14 cellular contexts compared by ENCODE assay signal in genomic region chrX:262391-262909, GRCh38. TPM values are rescaled to one million over a fixed set of nuclear protein-coding genes. Genes with fewer than 3 reads are reported as not detected.
DNase-seq lines count a peak whose midpoint lies in the region; ATAC-seq, FAIRE-seq and TF ChIP-seq lines count a peak whose summit lies in the region.
"Had no signal": no experiment of that assay in that cellular context is flagged by ENCODE, and none has a peak within 500 bp of the region (broad histone marks: within the 10 kb centered on the region; RNA-seq: fewer than 3 reads in every experiment).

No MANE protein-coding gene starts in this region.

- no peak overlapping the region for H3K4me3 ChIP-seq in neuronal stem cell (ENCODE audit: low read length in 2 of 2)

- H2BK12ac ChIP-seq in neuronal stem cell (ENCODE audit: low read length): no peak overlapping the region

- WGBS in neuronal stem cell (ENCODE audit: extremely low coverage in 2 of 2, insufficient read length in 2 of 2, insufficient replicate concordance in 1 of 2), 2 donors: no CpG with 5 or more reads among the region's 13 CpGs

- peak overlapping the region; percentile 39 for H2BK5ac ChIP-seq in neuronal stem cell (ENCODE audit: low read length)

- no peak overlapping the region for H2AK5ac ChIP-seq in neuronal stem cell (ENCODE audit: low read depth, low read length)

- peaks cover 0 to 5% of the 10 kb centered on the region in 2 donors for H3K4me1 ChIP-seq in neuronal stem cell (ENCODE audit: control insufficient read depth in 2 of 2, insufficient read depth in 1 of 2, low read depth in 1 of 2, low read length in 2 of 2)
- H3K4me1 ChIP-seq: parathyroid adenoma had no signal

- H3K79me1 ChIP-seq in neuronal stem cell (ENCODE audit: low read depth, low read length): no peaks in the 10 kb centered on the region

- H3K9me3 ChIP-seq in neuronal stem cell (replicated peaks in 1 of 2; ENCODE audit: control insufficient read depth in 2 of 2, insufficient read depth in 1 of 2, low read depth in 1 of 2, low read length in 2 of 2): peaks cover 0 to 2% of the 10 kb centered on the region in 2 donors

- no peaks in the 10 kb centered on the region for H3K27me3 Mint-ChIP-seq in activated naive CD8-positive, alpha-beta T cell treated with anti-CD3 and anti-CD28 coated beads, Interleukin-2, amount 50 U/mL, for 24 hours

- no peaks in the 10 kb centered on the region for H3K27me3 ChIP-seq in neuronal stem cell (ENCODE audit: control insufficient read depth in 3 of 3, insufficient read depth in 3 of 3, low read depth in 1 of 3, low read length in 3 of 3)

- H2BK15ac ChIP-seq in neuronal stem cell (ENCODE audit: low read length): no peak overlapping the region

- H3K4me2 ChIP-seq in neuronal stem cell (ENCODE audit: insufficient read depth, low read length, poor library complexity, severe bottlenecking): no peak overlapping the region

- H3K9me3 Mint-ChIP-seq in activated naive CD8-positive, alpha-beta T cell treated with anti-CD3 and anti-CD28 coated beads, Interleukin-2, amount 50 U/mL, for 24 hours: no peaks in the 10 kb centered on the region

- no peak overlapping the region for H3K14ac ChIP-seq in neuronal stem cell (ENCODE audit: low read length)

- H2BK120ac ChIP-seq in neuronal stem cell (ENCODE audit: low read depth, low read length): no peak overlapping the region

- no peak overlapping the region for H3K9ac ChIP-seq in neuronal stem cell (ENCODE audit: low read depth, low read length, poor library complexity)
- H3K9ac ChIP-seq: parathyroid adenoma had no signal

- H3K27ac ChIP-seq in neuronal stem cell (replicated peaks; ENCODE audit: low read length): no peak overlapping the region
- H3K27ac ChIP-seq: parathyroid adenoma had no signal

- H3K27ac Mint-ChIP-seq in activated naive CD8-positive, alpha-beta T cell treated with anti-CD3 and anti-CD28 coated beads, Interleukin-2, amount 50 U/mL, for 24 hours: no peak overlapping the region

- TF ChIP-seq CTCF in D721Med (IDR thresholded peaks at IDR 0.05; ENCODE audit: insufficient read depth, missing control alignments): no peak
- no peak for TF ChIP-seq CTCF in omental fat pad (IDR thresholded peaks at IDR 0.05)

- no peaks in the 10 kb centered on the region for H3K36me3 ChIP-seq in neuronal stem cell (replicated peaks in 1 of 2; ENCODE audit: control insufficient read depth in 2 of 2, insufficient read depth in 2 of 2, low read length in 2 of 2)

- no peak overlapping the region for H3K18ac ChIP-seq in neuronal stem cell (ENCODE audit: low read length)

- H3K36me3 Mint-ChIP-seq in activated naive CD8-positive, alpha-beta T cell treated with anti-CD3 and anti-CD28 coated beads, Interleukin-2, amount 50 U/mL, for 24 hours (ENCODE audit: low read depth): no peaks in the 10 kb centered on the region

- no peaks in the 10 kb centered on the region for H3K4me1 Mint-ChIP-seq in activated naive CD8-positive, alpha-beta T cell treated with anti-CD3 and anti-CD28 coated beads, Interleukin-2, amount 50 U/mL, for 24 hours

- H4K8ac ChIP-seq in neuronal stem cell (ENCODE audit: low read depth, low read length): no peak overlapping the region

- FAIRE-seq in RCC 7860 (lab: Jason Lieb, UNC) (no peak), D721Med (lab: Jason Lieb, UNC) (no peak)

- no peak overlapping the region for H3K4me3 Mint-ChIP-seq in activated naive CD8-positive, alpha-beta T cell treated with anti-CD3 and anti-CD28 coated beads, Interleukin-2, amount 50 U/mL, for 24 hours

- ATAC-seq in GM19043 (IDR thresholded peaks at IDR 0.05; ENCODE audit: low read depth, unreplicated experiment) (peak; percentile 81), HG02678 (IDR thresholded peaks at IDR 0.05; ENCODE audit: unreplicated experiment) (peak; percentile 84), omental fat pad (ENCODE audit: low FRiP score) (no peak)
- ATAC-seq in activated naive CD8-positive, alpha-beta T cell treated with anti-CD3 and anti-CD28 coated beads, Interleukin-2, amount 50 U/mL, for 24 hours: no peak

- H3K4ac ChIP-seq in neuronal stem cell (ENCODE audit: low read length): no peak overlapping the region

- H4K91ac ChIP-seq in neuronal stem cell (ENCODE audit: low read depth, low read length, poor library complexity): no peak overlapping the region

- peak; percentile 20 for DNase-seq in RCC 7860 (ENCODE audit: low spot score)
- no peak for DNase-seq in neuronal stem cell (ENCODE audit: low spot score)
- no peak for DNase-seq in activated naive CD8-positive, alpha-beta T cell treated with anti-CD3 and anti-CD28 coated beads, Interleukin-2, amount 50 U/mL, for 24 hours
- DNase-seq in stimulated activated CD4-positive, alpha-beta T cell treated with anti-CD3 and anti-CD28 coated beads, Interleukin-2, amount 100 ng/mL, for 48 hours: no peak
- DNase-seq in D721Med (ENCODE audit: insufficient read length, low spot score): no peak
- no peak for DNase-seq in omental fat pad (ENCODE audit: low spot score)
- DNase-seq: activated gamma-delta T cell, cerebellar nuclear complex, islet precursor cell, KG1, substantia nigra had no signal

- H3K23ac ChIP-seq in neuronal stem cell (ENCODE audit: low read depth, low read length, poor library complexity): no peak overlapping the region

- H2AFZ ChIP-seq in neuronal stem cell (ENCODE audit: low read length): no peak overlapping the region
- H2AFZ ChIP-seq: parathyroid adenoma had no signal

RNA-seq across cellular contexts. Expression of gene PLCXD1, which starts 18.7 kb away (rescaled TPM):
- 32.6 TPM for polyA plus RNA-seq in neuronal stem cell (2013, experiment 1 of 2)
- polyA plus RNA-seq in neuronal stem cell (2013, experiment 2 of 2): 33.7 TPM
- 10 to 100 TPM; 12.8 to 32.3 (median 21.9) TPM for total RNA-seq in omental fat pad

RNA-seq across cellular contexts. Expression of gene GTPBP6, which starts 56.1 kb away (rescaled TPM):
- polyA plus RNA-seq in neuronal stem cell (2013, experiment 1 of 2): 42.2 TPM
- polyA plus RNA-seq in neuronal stem cell (2013, experiment 2 of 2): 42.0 TPM
- total RNA-seq in omental fat pad: 10 to 100 TPM; 25.7 to 35.3 (median 34.0) TPM

Comparison
In these comparisons a context has a peak if more than half of its experiments do, and no peak if none do; other contexts are left out.
1. ATAC-seq: peak in GM19043 (single experiment) and HG02678 (single experiment); none in activated naive CD8-positive, alpha-beta T cell treated with anti-CD3 and anti-CD28 coated beads, Interleukin-2, amount 50 U/mL, for 24 hours (single experiment) and omental fat pad (single experiment).